Comparison of ENCODE assay signal across 32 cellular contexts in the genomic region with DNA sequence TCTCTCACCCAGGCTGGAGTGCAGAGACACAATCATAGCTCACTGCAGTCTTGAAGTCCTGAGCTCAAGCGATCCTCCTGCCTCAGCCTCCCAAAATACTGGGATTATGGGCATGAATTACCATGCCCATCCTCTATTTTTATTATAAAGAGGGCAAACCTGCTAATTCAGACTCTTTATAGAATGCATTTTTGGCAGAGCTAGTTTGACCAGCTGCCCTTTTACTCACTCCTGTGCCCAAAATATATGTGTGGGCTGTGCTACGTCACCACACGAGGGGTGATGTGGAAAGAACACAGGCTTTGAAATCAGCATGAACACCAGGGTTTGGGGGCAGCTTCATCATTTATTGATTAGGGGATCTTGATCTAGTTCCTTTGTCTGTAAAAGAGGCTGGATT.
"Had no signal": no experiment of that assay in that cellular context is flagged by ENCODE, and none has a peak within 500 bp of the region (broad histone marks: within the 10 kb centered on the region; RNA-seq: fewer than 3 reads in every experiment).

No MANE protein-coding gene starts in this region.

- H3K27me3 Mint-ChIP-seq: activated B cell treated with CpG ODN at 0.5 μM for 24 hours; dendritic cell treated with granulocyte-macrophage colony-stimulating factor and Interleukin-4, amounts not matched to agents 40 ng/mL and 50 ng/mL, for 4 days had no signal

- H3K9me3 ChIP-seq: ascending aorta had no signal

- H3K27me3 ChIP-seq: ascending aorta, brain microvascular endothelial cell, dorsolateral prefrontal cortex had no signal

- H3K36me3 ChIP-seq: ascending aorta, brain microvascular endothelial cell, WERI-Rb-1 had no signal

- DNase-seq: activated B cell treated with CpG ODN at 0.5 μM for 24 hours; activated CD4-positive, alpha-beta T cell treated with anti-CD3 and anti-CD28 coated beads for 48 hours; activated CD4-positive, alpha-beta T cell treated with anti-CD3 and anti-CD28 coated beads, Interleukin-2, amount 50 U/mL, for 1 hour; activated CD4-positive, alpha-beta T cell treated with anti-CD3 and anti-CD28 coated beads, Interleukin-2, amount 50 U/mL, for 48 hours; activated CD8-positive, alpha-beta memory T cell treated with anti-CD3 and anti-CD28 coated beads for 24 hours; activated CD8-positive, alpha-beta T cell treated with anti-CD3 and anti-CD28 coated beads for 36 hours; activated gamma-delta T cell; activated naive CD4-positive, alpha-beta T cell; activated naive CD4-positive, alpha-beta T cell treated with anti-CD3 and anti-CD28 coated beads, Interleukin-2, amount 10 ng/mL, durations not matched to agents 7 days and 5 days; activated naive CD8-positive, alpha-beta T cell treated with anti-CD3 and anti-CD28 coated beads, Interleukin-2, amount 10 ng/mL, durations not matched to agents 7 days and 5 days; activated T-cell treated with anti-CD3 and anti-CD28 coated beads, Interleukin-2, amount 50 U/mL, for 4 hours; brain microvascular endothelial cell; dorsolateral prefrontal cortex; effector memory CD4-positive, alpha-beta T cell; endodermal cell; foreskin fibroblast; SW 1271; T-cell; T1000; WERI-Rb-1 had no signal

- H3K4me3 Mint-ChIP-seq: activated B cell treated with CpG ODN at 0.5 μM for 24 hours; activated CD8-positive, alpha-beta T cell treated with anti-CD3 and anti-CD28 coated beads for 36 hours; activated naive CD4-positive, alpha-beta T cell treated with anti-CD3 and anti-CD28 coated beads, Interleukin-2, amount 10 ng/mL, durations not matched to agents 7 days and 5 days; activated naive CD8-positive, alpha-beta T cell treated with anti-CD3 and anti-CD28 coated beads, Interleukin-2, amount 10 ng/mL, durations not matched to agents 7 days and 5 days; activated T-cell treated with anti-CD3 and anti-CD28 coated beads, Interleukin-2, amount 50 U/mL, for 4 hours; activated T-helper 17 cell treated with anti-CD3 and anti-CD28 coated beads, Interleukin-2, amount 50 U/mL, for 72 hours; central memory CD8-positive, alpha-beta T cell; dendritic cell treated with granulocyte-macrophage colony-stimulating factor and Interleukin-4, amounts not matched to agents 40 ng/mL and 50 ng/mL, for 4 days; endodermal cell; T-cell; T-helper 1 cell treated with Interleukin-12 subunit alpha and Interleukin-12 subunit beta and Interleukin-4 antibody, amounts not matched to agents 30 μg/mL and 1 μg/mL, for 36 hours; T-helper 2 cell treated with Interferon-gamma antibody and Interleukin-4, amounts not matched to agents 5 μg/mL and 100 μg/mL, for 36 hours had no signal

- H3K4me3 ChIP-seq: ascending aorta, coronary artery, dorsolateral prefrontal cortex had no signal

- H3K27ac ChIP-seq: ascending aorta, brain microvascular endothelial cell, coronary artery, dorsolateral prefrontal cortex, WERI-Rb-1 had no signal

- ATAC-seq: activated CD4-positive, CD25-positive, alpha-beta regulatory T cell treated with anti-CD3 and anti-CD28 coated beads, Interleukin-2, amount 50 U/mL, for 24 hours; activated CD8-positive, alpha-beta T cell treated with anti-CD3 and anti-CD28 coated beads for 36 hours; activated naive CD4-positive, alpha-beta T cell treated with anti-CD3 and anti-CD28 coated beads, Interleukin-2, amount 50 U/mL, for 72 hours; activated T-cell treated with anti-CD3 and anti-CD28 coated beads, Interleukin-2, amount 50 U/mL, for 4 hours; activated T-helper 17 cell treated with anti-CD3 and anti-CD28 coated beads, Interleukin-2, amount 50 U/mL, for 72 hours; esophagus mucosa; T-cell had no signal

- FAIRE-seq: bronchial epithelial cell, frontal cortex had no signal

- H3K27ac Mint-ChIP-seq: activated B cell treated with CpG ODN at 0.5 μM for 24 hours; activated CD8-positive, alpha-beta T cell treated with anti-CD3 and anti-CD28 coated beads for 36 hours; activated naive CD4-positive, alpha-beta T cell treated with anti-CD3 and anti-CD28 coated beads, Interleukin-2, amount 50 U/mL, for 72 hours; activated naive CD8-positive, alpha-beta T cell treated with anti-CD3 and anti-CD28 coated beads, Interleukin-2, amount 10 ng/mL, durations not matched to agents 7 days and 5 days; activated T-helper 17 cell treated with anti-CD3 and anti-CD28 coated beads, Interleukin-2, amount 50 U/mL, for 72 hours; dendritic cell treated with granulocyte-macrophage colony-stimulating factor and Interleukin-4, amounts not matched to agents 40 ng/mL and 50 ng/mL, for 4 days; endodermal cell; T-cell; T-helper 1 cell treated with Interleukin-12 subunit alpha and Interleukin-12 subunit beta and Interleukin-4 antibody, amounts not matched to agents 30 μg/mL and 1 μg/mL, for 36 hours; T-helper 2 cell treated with Interferon-gamma antibody and Interleukin-4, amounts not matched to agents 5 μg/mL and 100 μg/mL, for 36 hours had no signal

- H3K4me1 Mint-ChIP-seq: activated naive CD4-positive, alpha-beta T cell treated with anti-CD3 and anti-CD28 coated beads, Interleukin-2, amount 10 ng/mL, durations not matched to agents 7 days and 5 days; activated naive CD8-positive, alpha-beta T cell treated with anti-CD3 and anti-CD28 coated beads, Interleukin-2, amount 10 ng/mL, durations not matched to agents 7 days and 5 days; activated T-helper 17 cell treated with anti-CD3 and anti-CD28 coated beads, Interleukin-2, amount 50 U/mL, for 72 hours; central memory CD8-positive, alpha-beta T cell; T-cell had no signal

- H3K36me3 Mint-ChIP-seq: activated naive CD4-positive, alpha-beta T cell treated with anti-CD3 and anti-CD28 coated beads, Interleukin-2, amount 10 ng/mL, durations not matched to agents 7 days and 5 days; activated naive CD4-positive, alpha-beta T cell treated with anti-CD3 and anti-CD28 coated beads, Interleukin-2, amount 50 U/mL, for 72 hours; activated naive CD8-positive, alpha-beta T cell treated with anti-CD3 and anti-CD28 coated beads, Interleukin-2, amount 10 ng/mL, durations not matched to agents 7 days and 5 days; T-cell had no signal

- H3K4me1 ChIP-seq: ascending aorta had no signal
